Comparison of ENCODE assay signal across 24 cellular contexts in genomic region chr2:226712941-226713340, GRCh38.
"Had no signal": no experiment of that assay in that cellular context is flagged by ENCODE, and none has a peak within 500 bp of the region (broad histone marks: within the 10 kb centered on the region; RNA-seq: fewer than 3 reads in every experiment).

No MANE protein-coding gene starts in this region.

- FAIRE-seq: HepG2 had no signal

- H3K4me2 ChIP-seq: SK-N-SH had no signal

- H3K9me2 ChIP-seq: SK-N-SH had no signal

- H3K27ac ChIP-seq: RWPE1 had no signal

- ATAC-seq: HepG2, Panc1, PC-3 had no signal

- H3K9me3 ChIP-seq: SK-N-SH had no signal

- H3K9ac ChIP-seq: SK-N-SH had no signal

- DNase-seq: IMR-90, KBM-7, MV-4-11, NCI-H1048, NCI-H1105, NCI-H1417, NCI-H1436 treated with DMSO at 0.1 percent for 48 hours, NCI-H1694, NCI-H187 treated with DMSO at 0.1 percent for 48 hours, NCI-H2029 treated with DMSO at 0.1 percent for 48 hours, NCI-H2171, NCI-H345, NCI-H446 treated with DMSO at 0.1 percent for 48 hours, NCI-H510A treated with DMSO at 0.1 percent for 48 hours, NCI-H526, NCI-H82, PC-3, SHP77, SK-N-SH, SW 1271, T-helper 1 cell had no signal
